Comparison of ENCODE assay signal across 1 cellular context in the genomic region with DNA sequence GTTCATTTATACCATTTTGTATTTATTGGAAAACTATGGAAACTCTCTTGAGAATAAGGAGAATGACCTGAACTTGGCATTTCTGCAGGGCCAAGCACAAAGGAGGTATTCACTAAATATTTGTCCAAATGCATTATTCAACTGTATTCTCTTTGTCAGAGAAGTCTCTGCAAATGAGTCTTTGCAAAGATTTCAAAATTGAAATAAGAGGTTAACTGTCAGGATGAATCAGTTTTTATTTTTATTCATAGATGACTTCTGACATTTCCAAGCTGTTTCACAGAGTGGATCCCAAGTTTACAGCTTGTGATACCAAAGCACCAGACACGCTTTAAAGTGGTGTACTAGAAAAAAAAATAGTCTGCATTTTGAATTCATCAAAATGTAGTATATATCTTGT.
TF ChIP-seq lines count a peak whose summit lies in the region.

No MANE protein-coding gene starts in this region.

TF ChIP-seq in A549, 52 proteins besides CTCF, POLR2A, EP300 and RAD21 (continued from another document):
- TF ChIP-seq, protein P1, sequence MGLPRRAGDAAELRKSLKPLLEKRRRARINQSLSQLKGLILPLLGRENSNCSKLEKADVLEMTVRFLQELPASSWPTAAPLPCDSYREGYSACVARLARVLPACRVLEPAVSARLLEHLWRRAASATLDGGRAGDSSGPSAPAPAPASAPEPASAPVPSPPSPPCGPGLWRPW (IDR thresholded peaks at IDR 0.05), result no peak
- no peak for TF ChIP-seq CBX8 (IDR thresholded peaks at IDR 0.05)
- no peak for TF ChIP-seq PHF8 (IDR thresholded peaks at IDR 0.05; ENCODE audit: borderline replicate concordance, low read depth)
- no peak for TF ChIP-seq RFX5 (IDR thresholded peaks at IDR 0.05)
- no peak for TF ChIP-seq ZFP36 (IDR thresholded peaks at IDR 0.05; ENCODE audit: borderline replicate concordance, partially characterized antibody)
- TF ChIP-seq BCL3 (IDR thresholded peaks at IDR 0.05), result no peak
- TF ChIP-seq BHLHE40 (IDR thresholded peaks at IDR 0.05; ENCODE audit: low read depth, low read length), result no peak
- no peak for TF ChIP-seq REST (IDR thresholded peaks at IDR 0.05)
- TF ChIP-seq EHF (CRISPR knock-in tag; IDR thresholded peaks at IDR 0.05), result no peak
- no peak for TF ChIP-seq HOXA7 (CRISPR knock-in tag; IDR thresholded peaks at IDR 0.05)
- no peak for TF ChIP-seq CBX2 (IDR thresholded peaks at IDR 0.05; ENCODE audit: borderline replicate concordance, low read depth)
- TF ChIP-seq RCOR1 (IDR thresholded peaks at IDR 0.05; ENCODE audit: low read depth, low read length), result no peak
- no peak for TF ChIP-seq ESRRA (IDR thresholded peaks at IDR 0.05; ENCODE audit: borderline replicate concordance, low read length)
